15 cellular contexts compared by ENCODE assay signal in the genomic region with DNA sequence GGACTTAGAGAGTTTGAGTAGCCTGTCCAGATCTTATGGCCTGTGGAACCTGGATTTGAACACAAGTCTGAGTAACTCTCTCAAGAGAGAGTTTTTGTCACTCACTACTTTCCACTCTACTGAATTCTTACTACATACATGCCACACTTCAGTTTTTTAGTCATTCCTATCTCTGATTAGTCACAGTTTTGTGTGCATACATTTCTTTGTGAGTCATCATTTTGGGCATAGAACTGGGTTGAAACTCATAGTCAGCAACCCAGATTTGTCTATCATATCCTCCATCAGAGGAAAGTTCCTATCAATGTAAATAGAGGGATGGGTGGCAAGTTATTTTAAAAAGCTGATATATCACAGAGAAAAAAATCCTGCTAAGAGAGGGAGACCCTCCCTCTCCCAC. TPM values are rescaled to one million over a fixed set of nuclear protein-coding genes. Genes with fewer than 3 reads are reported as not detected.
DNase-seq lines count a peak whose midpoint lies in the region; ATAC-seq, FAIRE-seq and TF ChIP-seq lines count a peak whose summit lies in the region.
"Had no signal": no experiment of that assay in that cellular context is flagged by ENCODE, and none has a peak within 500 bp of the region (broad histone marks: within the 10 kb centered on the region; RNA-seq: fewer than 3 reads in every experiment).

No MANE protein-coding gene starts in this region.

- H2AFZ ChIP-seq in endothelial cell of umbilical vein (ENCODE audit: low read depth, low read length): no peak overlapping the region

- intact Hi-C loops in endothelial cell of umbilical vein (cut with micrococcal nuclease): no loop called here

- no peaks in the 10 kb centered on the region for H3K9me3 ChIP-seq in endothelial cell of umbilical vein (replicated peaks; ENCODE audit: control insufficient read depth, insufficient read depth, low read length)
- H3K9me3 ChIP-seq: heart right ventricle had no signal

- no peaks in the 10 kb centered on the region for H3K79me2 ChIP-seq in endothelial cell of umbilical vein (ENCODE audit: control insufficient read depth, insufficient read depth, low read length)

- H3K9ac ChIP-seq in endothelial cell of umbilical vein (replicated peaks; ENCODE audit: extremely low read depth, insufficient read depth, low read length): no peak overlapping the region

- no peak for TF ChIP-seq CTCF in endothelial cell of umbilical vein (IDR thresholded peaks at IDR 0.05; ENCODE audit: extremely low read depth in 1 of 2, insufficient read depth in 1 of 2, low read depth in 1 of 2, low read length in 2 of 2)

- dilution Hi-C loops in endothelial cell of umbilical vein (cut with MboI; ENCODE audit: extremely low pct_ligation_motif_present, low sequenced_read_pairs): no loop called here

- POLR2A ChIA-PET in endothelial cell of umbilical vein (lab: Charles Lee): no interaction called here

- peaks cover 0 to 7% of the 10 kb centered on the region in 2 experiments for H3K36me3 ChIP-seq in endothelial cell of umbilical vein (ENCODE audit: control insufficient read depth in 2 of 2, extremely low read depth in 1 of 2, insufficient read depth in 2 of 2, low read length in 2 of 2)
- H3K36me3 ChIP-seq: heart right ventricle had no signal

- DNase-seq in Daoy (ENCODE audit: low read depth) (peak; percentile 49), MV-4-11 (lab: John Stamatoyannopoulos, UW) (peak; percentile 1), endothelial cell of umbilical vein (ENCODE audit: low read depth, low spot score) (peak; percentile 70), non-pigmented ciliary epithelial cell (ENCODE audit: low read depth) (peak; percentile 70), SIG-M5 treated with dmso at 0.1 percent for 504 hours (lab: John Stamatoyannopoulos, UW; ENCODE audit: unreplicated experiment) (no peak), NCI-H524 treated with DMSO at 0.1 percent for 48 hours (lab: John Stamatoyannopoulos, UW) (no peak)
- DNase-seq: central memory CD4-positive, alpha-beta T cell; heart right ventricle; MM.1S; NCI-H748 treated with DMSO at 0.1 percent for 48 hours; small intestine; stimulated activated CD8-positive, alpha-beta memory T cell treated with anti-CD3 and anti-CD28 coated beads, Interleukin-4, amount 100 ng/mL, for 48 hours; T-helper 2 cell had no signal

- no peak for TF ChIP-seq POLR2A in endothelial cell of umbilical vein (IDR thresholded peaks at IDR 0.05; ENCODE audit: low read depth, low read length)

- H3K4me2 ChIP-seq in endothelial cell of umbilical vein (ENCODE audit: insufficient read depth, low read length): peak overlapping the region; percentile 6

- H3K27ac ChIP-seq in endothelial cell of umbilical vein (ENCODE audit: insufficient read depth, low read depth, low read length): peak overlapping the region; percentile 28
- H3K27ac ChIP-seq: heart right ventricle had no signal

- BruUV-seq in endothelial cell of umbilical vein (replicated peaks; lab: Mats Ljungman, UMichigan): no TSS peak

- no peak for FAIRE-seq in endothelial cell of umbilical vein (lab: Jason Lieb, UNC)
- FAIRE-seq: small intestine had no signal

- peaks cover 46% of the 10 kb centered on the region for H3K4me1 ChIP-seq in endothelial cell of umbilical vein (ENCODE audit: control insufficient read depth, extremely low read depth, insufficient read depth, low read length)

- no peaks in the 10 kb centered on the region for H3K9me1 ChIP-seq in endothelial cell of umbilical vein (replicated peaks; ENCODE audit: control insufficient read depth, extremely low read depth, insufficient read depth, low read length)

- ATAC-seq in GM21515 (IDR thresholded peaks at IDR 0.05; ENCODE audit: unreplicated experiment) (no peak), HG03097 (IDR thresholded peaks at IDR 0.05; ENCODE audit: low FRiP score, unreplicated experiment) (no peak)
- ATAC-seq: heart right ventricle had no signal

- no peak overlapping the region for H3K4me3 ChIP-seq in endothelial cell of umbilical vein (replicated peaks in 1 of 3; ENCODE audit: insufficient read depth in 1 of 3, low read depth in 1 of 3, low read length in 3 of 3)
- H3K4me3 ChIP-seq: heart right ventricle had no signal

- H3K27me3 ChIP-seq in endothelial cell of umbilical vein (ENCODE audit: control insufficient read depth in 2 of 2, insufficient read depth in 2 of 2, low read length in 2 of 2): no peaks in the 10 kb centered on the region
- H3K27me3 ChIP-seq: heart right ventricle had no signal

- no peaks in the 10 kb centered on the region for H4K20me1 ChIP-seq in endothelial cell of umbilical vein (replicated peaks; ENCODE audit: control insufficient read depth, extremely low read depth, insufficient read depth, low read length)

- CTCF ChIA-PET in endothelial cell of umbilical vein (lab: Charles Lee): no interaction called here

TF ChIP-seq in endothelial cell of umbilical vein, 7 proteins besides CTCF, POLR2A, EP300 and RAD21:
- TF ChIP-seq MAX (IDR thresholded peaks at IDR 0.05; ENCODE audit: insufficient read depth, insufficient read length) (no peak), GATA2 (IDR thresholded peaks at IDR 0.05; ENCODE audit: insufficient read depth, insufficient read length, low read depth, low read length) (peak; percentile 86), POLR2AphosphoS5 (IDR thresholded peaks at IDR 0.05; ENCODE audit: insufficient read depth, low read depth, low read length) (no peak), FOS (IDR thresholded peaks at IDR 0.05; ENCODE audit: borderline replicate concordance, insufficient read depth, low read length) (peak; percentile 93), JUN (IDR thresholded peaks at IDR 0.05; ENCODE audit: borderline replicate concordance, insufficient read depth, insufficient read length, low read depth) (peak; percentile 87), MYC (IDR thresholded peaks at IDR 0.05; ENCODE audit: low read depth, low read length) (no peak), EZH2 (IDR thresholded peaks at IDR 0.05; ENCODE audit: borderline replicate concordance, low read depth, low read length, severe bottlenecking) (no peak)

RNA-seq across cellular contexts. Expression of gene FLRT2, which starts 42.9 kb away (rescaled TPM):
- total RNA-seq in Daoy (2014; rRNA removed; shearing (Covaris generic)): 0.03 and 0.86 TPM in 2 replicates
- total RNA-seq in endothelial cell of umbilical vein: 125 and 202 TPM in 2 replicates
- polyA plus RNA-seq in endothelial cell of umbilical vein: 229 and 283 TPM in 2 replicates
- 67.4 and 85.5 TPM in 2 replicates for polyA plus RNA-seq in endothelial cell of umbilical vein (2011; cell fraction: cytosol; rRNA removed)
- 707 and 779 TPM in 2 replicates for polyA plus RNA-seq in endothelial cell of umbilical vein (2011; cell fraction: nucleus; rRNA removed)
- polyA plus RNA-seq in endothelial cell of umbilical vein (2012): 127 and 130 TPM in 2 replicates
- polyA minus RNA-seq in endothelial cell of umbilical vein: 618 and 632 TPM in 2 replicates
- polyA minus RNA-seq in endothelial cell of umbilical vein (2011; cell fraction: cytosol; rRNA and poly(A)+ RNA removed): 0.51 TPM
- polyA minus RNA-seq in endothelial cell of umbilical vein (2011; cell fraction: nucleus; rRNA and poly(A)+ RNA removed): 1,280 and 1,402 TPM in 2 replicates

Comparison
In these comparisons a context has a peak if more than half of its experiments do, and no peak if none do; other contexts are left out.
1. DNase-seq: peak in Daoy (single experiment), MV-4-11 (single experiment), endothelial cell of umbilical vein (single experiment) and non-pigmented ciliary epithelial cell (single experiment); none in SIG-M5 treated with dmso at 0.1 percent for 504 hours (single experiment) and NCI-H524 treated with DMSO at 0.1 percent for 48 hours (single experiment).
2. RNA of gene FLRT2, which starts 42.9 kb away (total RNA-seq): 125 to 202 TPM in endothelial cell of umbilical vein; 0.03 to 0.86 TPM in Daoy; every median in the first group is over 10 times any median in the second.